ENCODE assay signal across 2 cellular contexts in genomic region chr12:122749569-122750332, GRCh38.
A peak's percentile ranks its signal among the peaks of the same experiment; 100 is the strongest.
TF ChIP-seq lines count a peak whose summit lies in the region.

No MANE protein-coding gene starts in this region.

TF ChIP-seq in SK-N-SH, 30 proteins besides CTCF, POLR2A, EP300 and RAD21:
- no peak for TF ChIP-seq MXI1 (IDR thresholded peaks at IDR 0.05; ENCODE audit: low read depth, low read length)
- TF ChIP-seq, protein P1, sequence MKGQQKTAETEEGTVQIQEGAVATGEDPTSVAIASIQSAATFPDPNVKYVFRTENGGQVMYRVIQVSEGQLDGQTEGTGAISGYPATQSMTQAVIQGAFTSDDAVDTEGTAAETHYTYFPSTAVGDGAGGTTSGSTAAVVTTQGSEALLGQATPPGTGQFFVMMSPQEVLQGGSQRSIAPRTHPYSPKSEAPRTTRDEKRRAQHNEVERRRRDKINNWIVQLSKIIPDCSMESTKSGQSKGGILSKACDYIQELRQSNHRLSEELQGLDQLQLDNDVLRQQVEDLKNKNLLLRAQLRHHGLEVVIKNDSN (IDR thresholded peaks at IDR 0.05; ENCODE audit: borderline replicate concordance, low read depth): peak; percentile 51; the same call in 1 of the 2 replicates

TF ChIP-seq in SK-N-SH treated with all-trans-retinoic acid at 6 μM for 48 hours, 23 proteins besides CTCF, POLR2A, EP300 and RAD21:
- TF ChIP-seq GLIS3 (CRISPR knock-in tag; IDR thresholded peaks at IDR 0.05): no peak
- no peak for TF ChIP-seq ESRRG (CRISPR knock-in tag; IDR thresholded peaks at IDR 0.05)
- TF ChIP-seq ZFP3 (CRISPR knock-in tag; IDR thresholded peaks at IDR 0.05): no peak
- TF ChIP-seq CREB5 (CRISPR knock-in tag; IDR thresholded peaks at IDR 0.05; ENCODE audit: low read depth): no peak
- TF ChIP-seq CSDC2 (CRISPR knock-in tag; IDR thresholded peaks at IDR 0.05): no peak
- TF ChIP-seq ARNTL (CRISPR knock-in tag; IDR thresholded peaks at IDR 0.05; ENCODE audit: borderline replicate concordance, low read depth): no peak
- TF ChIP-seq BACH2 (CRISPR knock-in tag; IDR thresholded peaks at IDR 0.05; ENCODE audit: borderline replicate concordance): no peak
- TF ChIP-seq, protein P2, sequence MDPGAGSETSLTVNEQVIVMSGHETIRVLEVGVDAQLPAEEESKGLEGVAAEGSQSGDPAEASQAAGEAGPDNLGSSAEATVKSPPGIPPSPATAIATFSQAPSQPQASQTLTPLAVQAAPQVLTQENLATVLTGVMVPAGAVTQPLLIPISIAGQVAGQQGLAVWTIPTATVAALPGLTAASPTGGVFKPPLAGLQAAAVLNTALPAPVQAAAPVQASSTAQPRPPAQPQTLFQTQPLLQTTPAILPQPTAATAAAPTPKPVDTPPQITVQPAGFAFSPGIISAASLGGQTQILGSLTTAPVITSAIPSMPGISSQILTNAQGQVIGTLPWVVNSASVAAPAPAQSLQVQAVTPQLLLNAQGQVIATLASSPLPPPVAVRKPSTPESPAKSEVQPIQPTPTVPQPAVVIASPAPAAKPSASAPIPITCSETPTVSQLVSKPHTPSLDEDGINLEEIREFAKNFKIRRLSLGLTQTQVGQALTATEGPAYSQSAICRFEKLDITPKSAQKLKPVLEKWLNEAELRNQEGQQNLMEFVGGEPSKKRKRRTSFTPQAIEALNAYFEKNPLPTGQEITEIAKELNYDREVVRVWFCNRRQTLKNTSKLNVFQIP (CRISPR knock-in tag; IDR thresholded peaks at IDR 0.05; ENCODE audit: borderline replicate concordance, low read depth): no peak
- TF ChIP-seq ZC3H10 (CRISPR knock-in tag; IDR thresholded peaks at IDR 0.05): no peak
- no peak for TF ChIP-seq OSR1 (CRISPR knock-in tag; IDR thresholded peaks at IDR 0.05)
- no peak for TF ChIP-seq ZFP30 (CRISPR knock-in tag; IDR thresholded peaks at IDR 0.05)
- no peak for TF ChIP-seq ZNF70 (CRISPR knock-in tag; IDR thresholded peaks at IDR 0.05)
- no peak for TF ChIP-seq TOX (CRISPR knock-in tag; IDR thresholded peaks at IDR 0.05; ENCODE audit: borderline replicate concordance)
- TF ChIP-seq, protein P3, sequence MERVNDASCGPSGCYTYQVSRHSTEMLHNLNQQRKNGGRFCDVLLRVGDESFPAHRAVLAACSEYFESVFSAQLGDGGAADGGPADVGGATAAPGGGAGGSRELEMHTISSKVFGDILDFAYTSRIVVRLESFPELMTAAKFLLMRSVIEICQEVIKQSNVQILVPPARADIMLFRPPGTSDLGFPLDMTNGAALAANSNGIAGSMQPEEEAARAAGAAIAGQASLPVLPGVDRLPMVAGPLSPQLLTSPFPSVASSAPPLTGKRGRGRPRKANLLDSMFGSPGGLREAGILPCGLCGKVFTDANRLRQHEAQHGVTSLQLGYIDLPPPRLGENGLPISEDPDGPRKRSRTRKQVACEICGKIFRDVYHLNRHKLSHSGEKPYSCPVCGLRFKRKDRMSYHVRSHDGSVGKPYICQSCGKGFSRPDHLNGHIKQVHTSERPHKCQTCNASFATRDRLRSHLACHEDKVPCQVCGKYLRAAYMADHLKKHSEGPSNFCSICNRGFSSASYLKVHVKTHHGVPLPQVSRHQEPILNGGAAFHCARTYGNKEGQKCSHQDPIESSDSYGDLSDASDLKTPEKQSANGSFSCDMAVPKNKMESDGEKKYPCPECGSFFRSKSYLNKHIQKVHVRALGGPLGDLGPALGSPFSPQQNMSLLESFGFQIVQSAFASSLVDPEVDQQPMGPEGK (CRISPR knock-in tag; IDR thresholded peaks at IDR 0.05; ENCODE audit: borderline replicate concordance): no peak
- TF ChIP-seq RARB (CRISPR knock-in tag; IDR thresholded peaks at IDR 0.05): no peak
- TF ChIP-seq TCF4 (CRISPR knock-in tag; IDR thresholded peaks at IDR 0.05; ENCODE audit: borderline replicate concordance): no peak
- no peak for TF ChIP-seq SNAI2 (CRISPR knock-in tag; IDR thresholded peaks at IDR 0.05)
- no peak for TF ChIP-seq ISL1 (CRISPR knock-in tag; IDR thresholded peaks at IDR 0.05)
